28 cellular contexts compared by ENCODE assay signal in genomic region chr11:11847082-11847481, GRCh38. TPM values are rescaled to one million over a fixed set of nuclear protein-coding genes. Genes with fewer than 3 reads are reported as not detected.
DNase-seq lines count a peak whose midpoint lies in the region; TF ChIP-seq lines count a peak whose summit lies in the region.
"Had no signal": no experiment of that assay in that cellular context is flagged by ENCODE, and none has a peak within 500 bp of the region (broad histone marks: within the 10 kb centered on the region; RNA-seq: fewer than 3 reads in every experiment).

No MANE protein-coding gene starts in this region.

- intact Hi-C loops in MCF 10A (cut with micrococcal nuclease), result no loop called here
- intact Hi-C loops in mammary epithelial cell (cut with micrococcal nuclease), result no loop called here

- peak overlapping the region; percentile 34 for H3K27ac Mint-ChIP-seq in MCF 10A (ENCODE audit: low read depth, unreplicated experiment)
- peak overlapping the region; percentile 72 for H3K27ac Mint-ChIP-seq in chondrocyte (ENCODE audit: unreplicated experiment)

- CTCF ChIA-PET in MCF 10A (lab: Yijun Ruan, JAX) (interaction anchor here (1.2 to 4.2 kb wide), 2 partner anchors 29 to 47 kb away, joined by 3 to 43 read pairs; no protein-coding TSS in a partner anchor), mammary epithelial cell (lab: Charles Lee; ENCODE audit: low non-redundant PET) (no interaction called here), HEK293T (lab: Yijun Ruan, JAX) (no interaction called here)

- peaks cover 29% of the 10 kb centered on the region for H3K4me1 ChIP-seq in mammary epithelial cell (ENCODE audit: insufficient read depth, low read length)
- peaks cover 34% of the 10 kb centered on the region for H3K4me1 ChIP-seq in rectal smooth muscle tissue (ENCODE audit: control insufficient read depth, insufficient read depth, low read length)
- H3K4me1 ChIP-seq in right atrium auricular region, result peaks cover 0 to 84% of the 10 kb centered on the region in 2 donors

- H3K27me3 Mint-ChIP-seq in MCF 10A (ENCODE audit: insufficient read depth, unreplicated experiment) (no peaks in the 10 kb centered on the region), chondrocyte (ENCODE audit: low read depth) (no peaks in the 10 kb centered on the region)
- H3K27me3 Mint-ChIP-seq: IgD-negative memory B cell had no signal

- WGBS in mammary epithelial cell (ENCODE audit: low coverage, missing lambda C conversion rate), result 100% methylated on average over 2 of the region's 2 CpGs

- H3K79me2 ChIP-seq in mammary epithelial cell (ENCODE audit: insufficient read depth, low read length), result peaks cover 100% of the 10 kb centered on the region

- H3K27me3 ChIP-seq in mammary epithelial cell (ENCODE audit: insufficient read depth, low read length) (no peaks in the 10 kb centered on the region), rectal smooth muscle tissue (ENCODE audit: control insufficient read depth, insufficient read depth, low read length) (no peaks in the 10 kb centered on the region), right atrium auricular region (no peaks in the 10 kb centered on the region)
- H3K27me3 ChIP-seq: breast epithelium, colonic mucosa, hepatocyte had no signal

- dilution Hi-C loops in mammary epithelial cell (cut with HindIII; ENCODE audit: low sequenced_read_pairs), result no loop called here

- no peak overlapping the region for H2AFZ ChIP-seq in mammary epithelial cell (ENCODE audit: low read depth, low read length)
- H2AFZ ChIP-seq: hepatocyte had no signal

- H3K4me3 ChIP-seq in mammary epithelial cell (replicated peaks in 1 of 3; ENCODE audit: insufficient read depth in 1 of 3, low read depth in 2 of 3, low read length in 3 of 3) (no peak overlapping the region), rectal smooth muscle tissue (ENCODE audit: low read length) (no peak overlapping the region), right atrium auricular region (no peak overlapping the region)
- H3K4me3 ChIP-seq: breast epithelium, colonic mucosa, hepatocyte, SK-N-MC had no signal

- H3K36me3 Mint-ChIP-seq in MCF 10A (ENCODE audit: insufficient read depth, unreplicated experiment) (no peaks in the 10 kb centered on the region), chondrocyte (ENCODE audit: low read depth) (no peaks in the 10 kb centered on the region)
- H3K36me3 Mint-ChIP-seq: IgD-negative memory B cell had no signal

- TF ChIP-seq CTCF in MCF 10A (IDR thresholded peaks at IDR 0.05; ENCODE audit: unreplicated experiment) (no peak), mammary epithelial cell (conservative IDR thresholded peaks at IDR 0.05 in 1 of 2, IDR thresholded peaks at IDR 0.05 in 1 of 2; ENCODE audit: extremely low read depth in 1 of 2, insufficient read depth in 1 of 2, low read depth in 1 of 2, low read length in 2 of 2) (no peak), chondrocyte (IDR thresholded peaks at IDR 0.05) (no peak), right atrium auricular region (IDR thresholded peaks at IDR 0.05) (no peak)

- no peak overlapping the region for H3K4me3 Mint-ChIP-seq in MCF 10A (ENCODE audit: unreplicated experiment)
- H3K4me3 Mint-ChIP-seq in chondrocyte (ENCODE audit: unreplicated experiment), result no peak overlapping the region
- H3K4me3 Mint-ChIP-seq: neural crest cell had no signal

- H4K20me1 ChIP-seq in mammary epithelial cell (ENCODE audit: insufficient read depth, low read length), result no peaks in the 10 kb centered on the region

- DNase-seq in MCF 10A (ENCODE audit: unreplicated experiment) (no peak), mammary epithelial cell (no peak), HEK293T (ENCODE audit: extremely low spot score) (no peak), chondrocyte (ENCODE audit: low spot score) (no peak), hypothalamus (lab: John Stamatoyannopoulos, UW) (no peak), right atrium auricular region (ENCODE audit: low spot score) (no peak)
- DNase-seq in stimulated activated CD4-positive, alpha-beta T cell treated with anti-CD3 and anti-CD28 coated beads, Interleukin-12 subunit alpha, Interleukin-12 subunit beta, amount 100 ng/mL, for 4 hours, result no peak
- DNase-seq: activated effector memory CD4-positive, alpha-beta T cell treated with Interleukin-2 at 50 U/mL for 16 hours; colonic mucosa; DMS153; effector memory CD4-positive, alpha-beta T cell; foreskin melanocyte; GDM1; GOT3; left ventricle myocardium superior; midbrain; NCI-H1105 treated with DMSO at 0.1 percent for 48 hours; NCI-H2081 treated with DMSO at 0.1 percent for 48 hours; NCI-H524 treated with DMSO at 0.1 percent for 48 hours; stimulated activated CD8-positive, alpha-beta memory T cell treated with anti-CD3 and anti-CD28 coated beads, Interleukin-4, amount 100 ng/mL, for 48 hours; T-helper 2 cell; trophoblast cell had no signal

- H3K9ac ChIP-seq in mammary epithelial cell (ENCODE audit: insufficient read depth, low read length) (no peak overlapping the region), rectal smooth muscle tissue (ENCODE audit: low read length) (no peak overlapping the region)

- H3K4me1 Mint-ChIP-seq in MCF 10A (ENCODE audit: insufficient read depth, unreplicated experiment), result peaks cover 31% of the 10 kb centered on the region
- peaks cover 37% of the 10 kb centered on the region for H3K4me1 Mint-ChIP-seq in chondrocyte (ENCODE audit: low read depth)

- no peak overlapping the region for H3K4me2 ChIP-seq in mammary epithelial cell (ENCODE audit: insufficient read depth, low read depth, low read length)

- H3K9me3 ChIP-seq in mammary epithelial cell (replicated peaks; ENCODE audit: insufficient read depth, low read length) (no peaks in the 10 kb centered on the region), right atrium auricular region (no peaks in the 10 kb centered on the region)
- H3K9me3 ChIP-seq: breast epithelium, colonic mucosa had no signal

- H3K36me3 ChIP-seq in mammary epithelial cell (ENCODE audit: insufficient read depth, low read length), result no peaks in the 10 kb centered on the region
- H3K36me3 ChIP-seq in rectal smooth muscle tissue (ENCODE audit: control insufficient read depth, insufficient read depth, low read length), result no peaks in the 10 kb centered on the region
- no peaks in the 10 kb centered on the region for H3K36me3 ChIP-seq in right atrium auricular region
- H3K36me3 ChIP-seq: breast epithelium, colonic mucosa had no signal

- in situ Hi-C loops in mammary epithelial cell (cut with MboI; ENCODE audit: low sequenced_read_pairs in 2 of 2), result no loop called here

- H3K27ac ChIP-seq in mammary epithelial cell (ENCODE audit: insufficient read depth, low read depth, low read length) (no peak overlapping the region), rectal smooth muscle tissue (ENCODE audit: low read depth, low read length) (peak overlapping the region; percentile 1), right atrium auricular region (peak overlapping the region in 1 of 2 donors; percentile 2)
- H3K27ac ChIP-seq: colonic mucosa, SK-N-MC had no signal

- no TSS peak for BruUV-seq in MCF 10A (replicated peaks; lab: Mats Ljungman, UMichigan)
- no TSS peak for BruUV-seq in mammary epithelial cell (replicated peaks; lab: Mats Ljungman, UMichigan)

- POLR2A ChIA-PET in MCF 10A (lab: Yijun Ruan, JAX), result interaction anchor here (0.7 to 1.2 kb wide), 4 partner anchors 13 to 1070 kb away, joined by 3 read pairs; no protein-coding TSS in a partner anchor
- POLR2A ChIA-PET in HEK293T (lab: Yijun Ruan, JAX), result no interaction called here

- H3K9me3 Mint-ChIP-seq in MCF 10A (ENCODE audit: unreplicated experiment) (no peaks in the 10 kb centered on the region), chondrocyte (ENCODE audit: low read depth) (no peaks in the 10 kb centered on the region)
- H3K9me3 Mint-ChIP-seq: IgD-negative memory B cell, neural crest cell had no signal

TF ChIP-seq in HEK293T, 16 proteins besides CTCF, POLR2A, EP300 and RAD21:
- TF ChIP-seq PKNOX1 (IDR thresholded peaks at IDR 0.05) (peak; percentile 46), LEF1 (IDR thresholded peaks at IDR 0.05; ENCODE audit: borderline replicate concordance) (no peak), SUZ12 (IDR thresholded peaks at IDR 0.05) (no peak), NFRKB (IDR thresholded peaks at IDR 0.05) (no peak), ZNF384 (IDR thresholded peaks at IDR 0.05) (peak; percentile 88)
TF ChIP-seq in HEK293T: peak in this region for 2.

RNA-seq across cellular contexts. Expression of gene USP47, which starts 5.3 kb away (rescaled TPM):
- total RNA-seq in MCF 10A (2022) (41.6 and 46.1 TPM in 2 replicates), mammary epithelial cell (10 to 100 TPM; 36.4 to 54.8 TPM), chondrocyte (44.4 to 54.8 TPM (median 47.8 TPM) in 3 replicates), right atrium auricular region (10 to 100 TPM; 58.7 to 61.3 TPM)
- 11.1 TPM for polyA plus RNA-seq in mammary epithelial cell
- polyA minus RNA-seq in mammary epithelial cell, result 26.1 TPM
